ENCODE assay signal across 14 cellular contexts in the genomic region with DNA sequence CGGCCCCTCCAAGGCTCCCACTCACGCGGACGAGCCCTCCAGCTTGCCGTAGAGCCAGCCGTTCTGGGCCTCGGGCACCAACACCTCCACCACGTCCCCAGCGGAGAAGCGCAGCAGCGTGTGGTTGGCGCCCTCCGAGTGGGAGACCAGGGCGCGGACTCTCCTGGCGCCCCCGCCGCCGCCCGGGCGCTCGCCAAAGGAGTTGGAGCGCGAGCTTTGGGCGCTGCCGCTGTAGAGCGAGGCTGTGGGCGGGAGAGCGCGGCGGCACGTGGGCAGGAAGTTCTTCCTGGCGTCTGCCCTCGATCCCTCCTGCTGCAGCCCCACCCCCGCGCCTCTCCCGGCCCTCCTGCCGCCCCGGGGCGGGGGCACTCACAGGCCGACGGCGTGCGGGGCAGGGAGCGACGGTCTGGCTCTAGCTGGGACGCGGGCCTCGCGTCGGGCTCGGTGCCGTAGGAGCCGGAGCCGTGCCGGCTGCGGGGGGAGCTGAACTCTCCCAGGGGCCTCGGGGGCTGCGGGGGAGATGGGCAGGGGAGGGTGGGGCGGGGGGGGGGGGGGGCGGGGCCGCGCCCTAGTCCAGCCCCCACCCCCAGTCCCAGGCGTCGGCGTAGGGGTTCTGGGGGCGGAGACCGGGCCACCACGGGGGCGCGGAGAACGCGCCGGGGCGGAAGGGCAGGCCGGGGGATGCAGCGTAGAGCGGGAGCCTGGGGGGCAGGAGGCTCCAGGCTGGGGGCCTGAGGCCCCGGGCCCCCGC. TPM values are rescaled to one million over a fixed set of nuclear protein-coding genes. Genes with fewer than 3 reads are reported as not detected.
DNase-seq lines count a peak whose midpoint lies in the region; ATAC-seq and TF ChIP-seq lines count a peak whose summit lies in the region.
"Had no signal": no experiment of that assay in that cellular context is flagged by ENCODE, and none has a peak within 500 bp of the region (broad histone marks: within the 10 kb centered on the region; RNA-seq: fewer than 3 reads in every experiment).

No MANE protein-coding gene starts in this region.

- H3K4me3 ChIP-seq in adipocyte (ENCODE audit: low read length), result peak overlapping the region; percentile 70
- peak overlapping the region; percentile 48 for H3K4me3 ChIP-seq in trophoblast cell (ENCODE audit: low read depth, low read length)
- H3K4me3 ChIP-seq in uterus, result peak overlapping the region in 1 of 2 donors; percentile 3
- H3K4me3 ChIP-seq: pancreas had no signal

- H2BK12ac ChIP-seq in trophoblast cell (ENCODE audit: low read length), result no peak overlapping the region

- H3K79me2 ChIP-seq in trophoblast cell (ENCODE audit: control insufficient read depth, insufficient read depth, low read length, poor library complexity), result no peaks in the 10 kb centered on the region

- no peak overlapping the region for H3K23ac ChIP-seq in trophoblast cell (ENCODE audit: low read length)

- no peak overlapping the region for H2AFZ ChIP-seq in trophoblast cell (ENCODE audit: insufficient read depth, low read length, poor library complexity)

- intact Hi-C loops in uterus (cut with DNase I; ENCODE audit: low total_unique reads), result no loop called here

- no peak overlapping the region for H3K27ac ChIP-seq in foreskin keratinocyte
- H3K27ac ChIP-seq in trophoblast cell (ENCODE audit: low read depth, low read length), result no peak overlapping the region
- no peak overlapping the region for H3K27ac ChIP-seq in uterus
- H3K27ac ChIP-seq: epithelial cell of prostate, pancreas, RWPE1 had no signal

- H3K79me1 ChIP-seq in trophoblast cell (ENCODE audit: low read length), result no peaks in the 10 kb centered on the region

- no peaks in the 10 kb centered on the region for H3K9me3 ChIP-seq in adipocyte (ENCODE audit: control insufficient read depth, low read length)
- peaks cover 4% of the 10 kb centered on the region for H3K9me3 ChIP-seq in trophoblast cell (ENCODE audit: insufficient read depth, low read depth, low read length)
- H3K9me3 ChIP-seq in uterus, result no peaks in the 10 kb centered on the region
- H3K9me3 ChIP-seq: pancreas had no signal

- no CpG with 5 or more reads among the region's 80 CpGs for WGBS in trophoblast cell (ENCODE audit: extremely low coverage, insufficient coverage, insufficient read length)

- H3K9ac ChIP-seq in adipocyte (ENCODE audit: low read length) (peak overlapping the region; percentile 66), trophoblast cell (ENCODE audit: low read length) (no peak overlapping the region)

- no peak overlapping the region for H2BK5ac ChIP-seq in trophoblast cell (ENCODE audit: low read depth, low read length, poor library complexity)

- H3K14ac ChIP-seq in trophoblast cell (ENCODE audit: low read length), result peak overlapping the region; percentile 26

- no peak for TF ChIP-seq POLR2A in uterus (IDR thresholded peaks at IDR 0.05)

- TF ChIP-seq CTCF in foreskin keratinocyte (conservative IDR thresholded peaks at IDR 0.05) (no peak), uterus (IDR thresholded peaks at IDR 0.05) (no peak)

- no peak overlapping the region for H4K91ac ChIP-seq in trophoblast cell (ENCODE audit: low read depth, low read length)

- no peak overlapping the region for H2AK5ac ChIP-seq in trophoblast cell (ENCODE audit: low read length)

- H4K8ac ChIP-seq in trophoblast cell (ENCODE audit: low read depth, low read length), result peak overlapping the region; percentile 30

- H3K18ac ChIP-seq in trophoblast cell (ENCODE audit: low read length), result peak overlapping the region; percentile 44

- H3K4me2 ChIP-seq in trophoblast cell (ENCODE audit: low read length), result peak overlapping the region; percentile 59

- H2BK120ac ChIP-seq in trophoblast cell (ENCODE audit: insufficient read depth, low read length, poor library complexity), result peak overlapping the region; percentile 6

- H3K36me3 ChIP-seq in adipocyte (ENCODE audit: control insufficient read depth, insufficient read depth, low read length, severe bottlenecking) (no peaks in the 10 kb centered on the region), trophoblast cell (ENCODE audit: control insufficient read depth in 1 of 2, insufficient read depth in 2 of 2, low read length in 2 of 2) (no peaks in the 10 kb centered on the region), uterus (no peaks in the 10 kb centered on the region)
- H3K36me3 ChIP-seq: pancreas had no signal

- H3K27me3 ChIP-seq in adipocyte (replicated peaks; ENCODE audit: control insufficient read depth, insufficient read depth, low read length) (no peaks in the 10 kb centered on the region), foreskin keratinocyte (peaks cover 19% of the 10 kb centered on the region), trophoblast cell (ENCODE audit: insufficient read depth, low read length) (no peaks in the 10 kb centered on the region), uterus (peaks cover 0 to 11% of the 10 kb centered on the region in 2 donors)
- H3K27me3 ChIP-seq: pancreas had no signal

- no peak overlapping the region for H4K12ac ChIP-seq in trophoblast cell (ENCODE audit: low read depth, low read length)

- no peak overlapping the region for H3K4ac ChIP-seq in trophoblast cell (ENCODE audit: low read depth, low read length)

- H3K4me1 ChIP-seq in adipocyte (ENCODE audit: control insufficient read depth, insufficient read depth, low read length) (peaks cover 4% of the 10 kb centered on the region), foreskin keratinocyte (no peaks in the 10 kb centered on the region), trophoblast cell (ENCODE audit: control insufficient read depth in 1 of 2, insufficient read depth in 2 of 2, low read length in 2 of 2) (peaks cover 4 to 12% of the 10 kb centered on the region in 2 experiments), uterus (peaks cover 0 to 10% of the 10 kb centered on the region in 2 donors)
- H3K4me1 ChIP-seq: pancreas had no signal

- ATAC-seq in foreskin keratinocyte (peak; percentile 18), HG02973 (IDR thresholded peaks at IDR 0.05; ENCODE audit: unreplicated experiment) (no peak)

- DNase-seq in AG20443 (ENCODE audit: low spot score) (peak; percentile 83), adipocyte (ENCODE audit: low read depth) (no peak), foreskin keratinocyte (no peak), trophoblast cell (peak in 1 of 2 donors; percentile 21), C1 segment of cervical spinal cord (lab: John Stamatoyannopoulos, UW) (no peak), pons (ENCODE audit: low spot score) (no peak), uterus (no peak)
- DNase-seq: CD4-positive, CD25-positive, alpha-beta regulatory T cell; Kasumi-1; stimulated activated CD4-positive, alpha-beta T cell treated with anti-CD3 and anti-CD28 coated beads, Interleukin-4, amount 100 ng/mL, for 4 hours had no signal

RNA-seq across cellular contexts. Expression of gene SLC16A8, which starts 4.9 kb away (rescaled TPM):
- total RNA-seq in foreskin keratinocyte, result 0.24 TPM in 1 of 2 replicates, not detected in the other
- 0.04 and 0.24 TPM in 2 replicates for polyA plus RNA-seq in foreskin keratinocyte
- polyA plus RNA-seq in trophoblast cell (2013), result 0.22 TPM in 1 of 2 replicates, not detected in the other
- 1 to 10 TPM in 1 of 4 donors, not detected in 3; 1.4 TPM for total RNA-seq in uterus
- total RNA-seq: CD4-positive, CD25-positive, alpha-beta regulatory T cell had no signal
- polyA plus RNA-seq: CD4-positive, CD25-positive, alpha-beta regulatory T cell had no signal

RNA-seq across cellular contexts. Expression of gene BAIAP2L2, which starts 21.6 kb away (rescaled TPM):
- total RNA-seq in foreskin keratinocyte (3.1 and 4.0 TPM in 2 replicates), uterus (1 to 10 TPM in 1 of 4 donors, under 1 TPM in 1, not detected in 2; 0.59 to 1.7 TPM)
- polyA plus RNA-seq in foreskin keratinocyte, result 4.2 and 5.0 TPM in 2 replicates
- polyA plus RNA-seq in trophoblast cell (2013), result 0.27 and 0.35 TPM in 2 replicates
- polyA plus RNA-seq: CD4-positive, CD25-positive, alpha-beta regulatory T cell had no signal

RNA-seq across cellular contexts. Expression of gene PICK1, which starts 31.7 kb away (rescaled TPM):
- total RNA-seq in foreskin keratinocyte, result 27.5 and 28.3 TPM in 2 replicates
- 25.8 and 27.0 TPM in 2 replicates for polyA plus RNA-seq in foreskin keratinocyte
- 13.7 TPM in 2 replicates for polyA plus RNA-seq in trophoblast cell (2013)
- 10 to 100 TPM in 3 of 4 donors, 1 to 10 TPM in 1; 2.9 to 38.7 (median 29.2) TPM for total RNA-seq in uterus
